In genomic region chr22:17922925-17923898, GRCh38 we compare ENCODE assay signal across 9 cellular contexts.
A peak's percentile ranks its signal among the peaks of the same experiment; 100 is the strongest.
DNase-seq lines count a peak whose midpoint lies in the region; ATAC-seq and TF ChIP-seq lines count a peak whose summit lies in the region.
"Had no signal": no experiment of that assay in that cellular context is flagged by ENCODE, and none has a peak within 500 bp of the region (broad histone marks: within the 10 kb centered on the region; RNA-seq: fewer than 3 reads in every experiment).

No MANE protein-coding gene starts in this region.

- no peak overlapping the region for H4K8ac ChIP-seq in trophoblast cell (ENCODE audit: low read depth, low read length)

- TF ChIP-seq CTCF in RWPE2 (IDR thresholded peaks at IDR 0.05; ENCODE audit: poor library complexity, severe bottlenecking) (no peak), fibroblast of pulmonary artery (IDR thresholded peaks at IDR 0.05; ENCODE audit: low read length, missing control alignments) (no peak)

- peak overlapping the region; percentile 6 for H2BK120ac ChIP-seq in trophoblast cell (ENCODE audit: insufficient read depth, low read length, poor library complexity)

- no peak overlapping the region for H3K4me3 ChIP-seq in RWPE2 (ENCODE audit: severe bottlenecking)
- no peak overlapping the region for H3K4me3 ChIP-seq in fibroblast of pulmonary artery (replicated peaks; ENCODE audit: low read depth, low read length)
- no peak overlapping the region for H3K4me3 ChIP-seq in trophoblast cell (ENCODE audit: low read depth, low read length)

- H3K36me3 ChIP-seq in RWPE2 (ENCODE audit: low read depth), result no peaks in the 10 kb centered on the region
- no peaks in the 10 kb centered on the region for H3K36me3 ChIP-seq in trophoblast cell (ENCODE audit: control insufficient read depth in 1 of 2, insufficient read depth in 2 of 2, low read length in 2 of 2)

- peaks cover 19% of the 10 kb centered on the region for H3K79me1 ChIP-seq in trophoblast cell (ENCODE audit: low read length)

- H2BK5ac ChIP-seq in trophoblast cell (ENCODE audit: low read depth, low read length, poor library complexity), result no peak overlapping the region

- WGBS in trophoblast cell (ENCODE audit: extremely low coverage, insufficient coverage, insufficient read length), result no CpG with 5 or more reads among the region's 2 CpGs

- peak overlapping the region; percentile 5 for H3K18ac ChIP-seq in trophoblast cell (ENCODE audit: low read length)

- peaks cover 2% of the 10 kb centered on the region for H3K79me2 ChIP-seq in trophoblast cell (ENCODE audit: control insufficient read depth, insufficient read depth, low read length, poor library complexity)

- H2AFZ ChIP-seq in trophoblast cell (ENCODE audit: insufficient read depth, low read length, poor library complexity), result no peak overlapping the region

- no peak overlapping the region for H2BK12ac ChIP-seq in trophoblast cell (ENCODE audit: low read length)

- peak overlapping the region; percentile 8 for H3K4ac ChIP-seq in trophoblast cell (ENCODE audit: low read depth, low read length)

- H3K9ac ChIP-seq in trophoblast cell (ENCODE audit: low read length), result no peak overlapping the region

- H2AK5ac ChIP-seq in trophoblast cell (ENCODE audit: low read length), result no peak overlapping the region

- H4K12ac ChIP-seq in trophoblast cell (ENCODE audit: low read depth, low read length), result no peak overlapping the region

- ATAC-seq in RWPE2 (ENCODE audit: low read depth), result peak; percentile 21; the same call in 2 of the 3 replicates

- peaks cover 64% of the 10 kb centered on the region for H3K4me1 ChIP-seq in RWPE2 (ENCODE audit: insufficient read depth, poor library complexity, severe bottlenecking)
- peaks cover 32 to 40% of the 10 kb centered on the region in 2 experiments for H3K4me1 ChIP-seq in trophoblast cell (ENCODE audit: control insufficient read depth in 1 of 2, insufficient read depth in 2 of 2, low read length in 2 of 2)

- no peaks in the 10 kb centered on the region for H3K27me3 ChIP-seq in RWPE2 (ENCODE audit: insufficient read depth, poor library complexity, severe bottlenecking)
- no peaks in the 10 kb centered on the region for H3K27me3 ChIP-seq in trophoblast cell (ENCODE audit: insufficient read depth, low read length)

- H3K4me2 ChIP-seq in trophoblast cell (ENCODE audit: low read length), result no peak overlapping the region

- peak; percentile 62 for DNase-seq in Daoy (ENCODE audit: low read depth)
- no peak for DNase-seq in RWPE2 (ENCODE audit: low spot score)
- peak; percentile 84 for DNase-seq in fibroblast of pulmonary artery (ENCODE audit: low read depth)
- no peak for DNase-seq in trophoblast cell
- DNase-seq in SHP77 treated with DMSO at 0.1 percent for 48 hours (lab: John Stamatoyannopoulos, UW), result no peak
- no peak for DNase-seq in NCI-H524 treated with DMSO at 0.1 percent for 48 hours (lab: John Stamatoyannopoulos, UW)
- no peak for DNase-seq in NCI-H345 (lab: John Stamatoyannopoulos, UW)
- DNase-seq in cerebellar nuclear complex (lab: John Stamatoyannopoulos, UW), result no peak
- DNase-seq: NCI-H2029 treated with DMSO at 0.1 percent for 48 hours had no signal

- peak overlapping the region; percentile 70 for H3K27ac ChIP-seq in RWPE2 (ENCODE audit: poor library complexity, severe bottlenecking)
- no peak overlapping the region for H3K27ac ChIP-seq in trophoblast cell (ENCODE audit: low read depth, low read length)

- no peak overlapping the region for H3K14ac ChIP-seq in trophoblast cell (ENCODE audit: low read length)

- peak overlapping the region; percentile 25 for H4K91ac ChIP-seq in trophoblast cell (ENCODE audit: low read depth, low read length)

- no peak overlapping the region for H3K23ac ChIP-seq in trophoblast cell (ENCODE audit: low read length)

- H3K9me3 ChIP-seq in RWPE2 (ENCODE audit: severe bottlenecking) (no peaks in the 10 kb centered on the region), trophoblast cell (ENCODE audit: insufficient read depth, low read depth, low read length) (no peaks in the 10 kb centered on the region)

Comparison
In these comparisons a context has a peak if more than half of its experiments do, and no peak if none do; other contexts are left out.
1. DNase-seq: peak in Daoy (single experiment) and fibroblast of pulmonary artery (single experiment); none in RWPE2 (single experiment), trophoblast cell (0 of 2), SHP77 treated with DMSO at 0.1 percent for 48 hours (single experiment), NCI-H524 treated with DMSO at 0.1 percent for 48 hours (single experiment), NCI-H345 (single experiment) and cerebellar nuclear complex (0 of 2).